ENCODE assay signal across 29 cellular contexts in genomic region chr4:22556411-22556969, GRCh38. TPM values are rescaled to one million over a fixed set of nuclear protein-coding genes. Genes with fewer than 3 reads are reported as not detected.
"Had no signal": no experiment of that assay in that cellular context is flagged by ENCODE, and none has a peak within 500 bp of the region (broad histone marks: within the 10 kb centered on the region; RNA-seq: fewer than 3 reads in every experiment).

No MANE protein-coding gene starts in this region.

- H3K4me3 ChIP-seq: cardiac muscle cell, esophagus squamous epithelium, heart right ventricle, left ventricle myocardium inferior, right atrium auricular region, stomach, tibial artery had no signal

- H3K4me1 Mint-ChIP-seq: activated B cell treated with CpG ODN at 0.5 μM for 24 hours; activated CD8-positive, alpha-beta memory T cell treated with anti-CD3 and anti-CD28 coated beads, Interleukin-2, amount 10 ng/mL, durations not matched to agents 7 days and 5 days; brain had no signal

- H3K4me3 Mint-ChIP-seq: activated B cell treated with CpG ODN at 0.5 μM for 24 hours; activated CD8-positive, alpha-beta memory T cell treated with anti-CD3 and anti-CD28 coated beads, Interleukin-2, amount 10 ng/mL, durations not matched to agents 7 days and 5 days; activated CD8-positive, alpha-beta T cell treated with anti-CD3 and anti-CD28 coated beads, Interleukin-2, amount 10 ng/mL, durations not matched to agents 7 days and 5 days; activated naive CD8-positive, alpha-beta T cell; activated T-cell treated with anti-CD3 and anti-CD28 coated beads, Interleukin-2, amount 50 U/mL, for 72 hours; brain; naive thymus-derived CD4-positive, alpha-beta T cell; stimulated activated naive B cell treated with anti-CD40 and anti-IgM and Interleukin-4, amounts not matched to agents 10 μg/mL and 1 μg/mL and 100 μg/mL, for 72 hours; T-helper 2 cell treated with Interferon-gamma antibody and Interleukin-4, amounts not matched to agents 5 μg/mL and 100 μg/mL, for 36 hours had no signal

- H3K27me3 Mint-ChIP-seq: activated B cell treated with CpG ODN at 0.5 μM for 24 hours; activated CD8-positive, alpha-beta memory T cell treated with anti-CD3 and anti-CD28 coated beads, Interleukin-2, amount 10 ng/mL, durations not matched to agents 7 days and 5 days; activated naive CD8-positive, alpha-beta T cell; brain had no signal

- DNase-seq: activated B cell treated with CpG ODN at 0.5 μM for 24 hours; activated CD8-positive, alpha-beta memory T cell treated with anti-CD3 and anti-CD28 coated beads, Interleukin-2, amount 10 ng/mL, durations not matched to agents 7 days and 5 days; activated CD8-positive, alpha-beta T cell treated with anti-CD3 and anti-CD28 coated beads, Interleukin-2, amount 10 ng/mL, durations not matched to agents 7 days and 5 days; activated effector memory CD4-positive, alpha-beta T cell treated with Interleukin-2 at 50 U/mL for 16 hours; activated naive CD4-positive, alpha-beta T cell treated with Interleukin-2 at 50 U/mL for 16 hours; activated T-cell treated with anti-CD3 and anti-CD28 coated beads, Interleukin-2, amount 50 U/mL, for 72 hours; aorta; cerebellar nuclear complex; cortex of kidney; esophagus squamous epithelium; foreskin melanocyte; heart right ventricle; left ventricle myocardium inferior; naive thymus-derived CD4-positive, alpha-beta T cell; nucleus accumbens; stimulated activated CD4-positive, alpha-beta T cell treated with anti-CD3 and anti-CD28 coated beads, Interleukin-15, amount 100 ng/mL, for 24 hours; stimulated activated CD4-positive, alpha-beta T cell treated with anti-CD3 and anti-CD28 coated beads, Interleukin-2, amount 100 ng/mL, for 24 hours; stimulated activated naive B cell treated with anti-CD40 and anti-IgM and Interleukin-4, amounts not matched to agents 10 μg/mL and 1 μg/mL and 100 μg/mL, for 72 hours; stomach; T-helper 1 cell; tibial artery had no signal

- H3K27me3 ChIP-seq: cardiac muscle cell, heart right ventricle, right atrium auricular region, stomach, tibial artery had no signal

- H3K27ac ChIP-seq: cardiac muscle cell, esophagus squamous epithelium, heart right ventricle, left ventricle myocardium inferior, parathyroid adenoma, right atrium auricular region, stomach, tibial artery had no signal

- FAIRE-seq: endothelial cell of umbilical vein, islet of Langerhans had no signal

- H3K36me3 ChIP-seq: cardiac muscle cell, esophagus squamous epithelium, heart right ventricle, left ventricle myocardium inferior, right atrium auricular region, stomach, tibial artery had no signal

- H3K4me1 ChIP-seq: heart right ventricle, left ventricle myocardium inferior, parathyroid adenoma, right atrium auricular region, stomach, tibial artery had no signal

- H3K9me3 ChIP-seq: esophagus squamous epithelium, stomach, tibial artery had no signal

- H3K36me3 Mint-ChIP-seq: activated CD8-positive, alpha-beta memory T cell treated with anti-CD3 and anti-CD28 coated beads, Interleukin-2, amount 10 ng/mL, durations not matched to agents 7 days and 5 days; activated naive CD8-positive, alpha-beta T cell; brain; stimulated activated naive B cell treated with anti-CD40 and anti-IgM and Interleukin-4, amounts not matched to agents 10 μg/mL and 1 μg/mL and 100 μg/mL, for 72 hours had no signal

- ATAC-seq: activated CD8-positive, alpha-beta memory T cell treated with anti-CD3 and anti-CD28 coated beads, Interleukin-2, amount 10 ng/mL, durations not matched to agents 7 days and 5 days; activated CD8-positive, alpha-beta T cell treated with anti-CD3 and anti-CD28 coated beads, Interleukin-2, amount 10 ng/mL, durations not matched to agents 7 days and 5 days; activated T-cell treated with anti-CD3 and anti-CD28 coated beads, Interleukin-2, amount 50 U/mL, for 72 hours; heart right ventricle; naive thymus-derived CD4-positive, alpha-beta T cell; stimulated activated naive B cell treated with anti-CD40 and anti-IgM and Interleukin-4, amounts not matched to agents 10 μg/mL and 1 μg/mL and 100 μg/mL, for 72 hours had no signal

- H3K9me3 Mint-ChIP-seq: activated B cell treated with CpG ODN at 0.5 μM for 24 hours; T-helper 2 cell treated with Interferon-gamma antibody and Interleukin-4, amounts not matched to agents 5 μg/mL and 100 μg/mL, for 36 hours had no signal

RNA-seq across cellular contexts. Expression of gene ADGRA3, which starts 40.6 kb away (rescaled TPM):
- total RNA-seq: activated B cell treated with CpG ODN at 0.5 μM for 24 hours had no signal
